22 cellular contexts compared by ENCODE assay signal in genomic region chr9:104805441-104805840, GRCh38. TPM values are rescaled to one million over a fixed set of nuclear protein-coding genes. Genes with fewer than 3 reads are reported as not detected.
DNase-seq lines count a peak whose midpoint lies in the region; ATAC-seq and TF ChIP-seq lines count a peak whose summit lies in the region.
"Had no signal": no experiment of that assay in that cellular context is flagged by ENCODE, and none has a peak within 500 bp of the region (broad histone marks: within the 10 kb centered on the region; RNA-seq: fewer than 3 reads in every experiment).

No MANE protein-coding gene starts in this region.

- WGBS in mammary epithelial cell (ENCODE audit: low coverage, missing lambda C conversion rate), result 38% methylated on average over 2 of the region's 2 CpGs
- 100% methylated on average over 2 of the region's 2 CpGs; no CpG with 5 or more reads in 1 of the 2 donors for WGBS in transverse colon (ENCODE audit: low coverage in 1 of 2), 2 donors

- H3K4me1 ChIP-seq in mammary epithelial cell (ENCODE audit: insufficient read depth, low read length), result peaks cover 4% of the 10 kb centered on the region
- H3K4me1 ChIP-seq in transverse colon, result peaks cover 0 to 2% (median under 1%) of the 10 kb centered on the region in 4 donors
- H3K4me1 ChIP-seq: BE2C had no signal

- DNase-seq in mammary epithelial cell, result peak; percentile 66
- DNase-seq in epithelial cell of esophagus (ENCODE audit: low read depth), result peak; percentile 67
- peak; percentile 42 for DNase-seq in islet precursor cell
- DNase-seq in activated gamma-delta T cell (lab: John Stamatoyannopoulos, UW), result no peak
- no peak for DNase-seq in transverse colon
- DNase-seq: ACHN; BE2C; C1 segment of cervical spinal cord; CD4-positive, CD25-positive, alpha-beta regulatory T cell; CD8-positive, alpha-beta memory T cell; COR-L47; DMS 273 treated with DMSO at 0.1 percent for 48 hours; DMS53; DND-41; EL; GOT3; H7; HFFc6 had no signal

- TF ChIP-seq CTCF in mammary epithelial cell (conservative IDR thresholded peaks at IDR 0.05 in 1 of 2, IDR thresholded peaks at IDR 0.05 in 1 of 2; ENCODE audit: extremely low read depth in 1 of 2, insufficient read depth in 1 of 2, low read depth in 1 of 2, low read length in 2 of 2) (no peak), epithelial cell of esophagus (IDR thresholded peaks at IDR 0.05; ENCODE audit: insufficient read depth, low read depth, low read length, missing control alignments) (no peak), transverse colon (IDR thresholded peaks at IDR 0.05) (no peak)

- peak overlapping the region; percentile 10 for H2AFZ ChIP-seq in mammary epithelial cell (ENCODE audit: low read depth, low read length)

- intact Hi-C loops in mammary epithelial cell (cut with micrococcal nuclease) (no loop called here), transverse colon (cut with DNase I; ENCODE audit: low total_unique reads) (no loop called here)

- H3K36me3 ChIP-seq in mammary epithelial cell (ENCODE audit: insufficient read depth, low read length), result peaks cover 19% of the 10 kb centered on the region
- peaks cover 0 to 87% (median 39%) of the 10 kb centered on the region in 4 donors for H3K36me3 ChIP-seq in transverse colon
- H3K36me3 ChIP-seq: BE2C had no signal

- dilution Hi-C loops in mammary epithelial cell (cut with HindIII; ENCODE audit: low sequenced_read_pairs), result no loop called here

- no peak overlapping the region for H3K4me3 ChIP-seq in mammary epithelial cell (replicated peaks in 1 of 3; ENCODE audit: insufficient read depth in 1 of 3, low read depth in 2 of 3, low read length in 3 of 3)
- no peak overlapping the region for H3K4me3 ChIP-seq in epithelial cell of esophagus (ENCODE audit: low read length)
- no peak overlapping the region for H3K4me3 ChIP-seq in transverse colon
- H3K4me3 ChIP-seq: GM12878 had no signal

- no peak overlapping the region for H3K4me2 ChIP-seq in mammary epithelial cell (ENCODE audit: insufficient read depth, low read depth, low read length)

- no peak overlapping the region for H3K9ac ChIP-seq in mammary epithelial cell (ENCODE audit: insufficient read depth, low read length)

- no peak for TF ChIP-seq EP300 in transverse colon (IDR thresholded peaks at IDR 0.05; ENCODE audit: low read depth)

- H4K20me1 ChIP-seq in mammary epithelial cell (ENCODE audit: insufficient read depth, low read length), result no peaks in the 10 kb centered on the region

- in situ Hi-C loops in mammary epithelial cell (cut with MboI; ENCODE audit: low sequenced_read_pairs in 2 of 2) (no loop called here), transverse colon (cut with MboI; ENCODE audit: low pct_ligation_motif_present in 1 of 4, low pct_unique_long_range_greater_than_20kb in 1 of 4, low sequenced_read_pairs in 3 of 4) (no loop called here)

- H3K27ac ChIP-seq in mammary epithelial cell (ENCODE audit: insufficient read depth, low read depth, low read length), result no peak overlapping the region
- no peak overlapping the region for H3K27ac ChIP-seq in transverse colon

- CTCF ChIA-PET in mammary epithelial cell (lab: Charles Lee; ENCODE audit: low non-redundant PET), result no interaction called here

- no peaks in the 10 kb centered on the region for H3K9me3 ChIP-seq in mammary epithelial cell (replicated peaks; ENCODE audit: insufficient read depth, low read length)
- no peaks in the 10 kb centered on the region for H3K9me3 ChIP-seq in transverse colon
- H3K9me3 ChIP-seq: BE2C had no signal

- no peak for TF ChIP-seq POLR2A in transverse colon (IDR thresholded peaks at IDR 0.05)

- no peaks in the 10 kb centered on the region for H3K79me2 ChIP-seq in mammary epithelial cell (ENCODE audit: insufficient read depth, low read length)

- no peak for ATAC-seq in HG02610 (IDR thresholded peaks at IDR 0.05; ENCODE audit: unreplicated experiment)
- ATAC-seq: GM12878, HCT116 had no signal

- no TSS peak for BruUV-seq in mammary epithelial cell (replicated peaks; lab: Mats Ljungman, UMichigan)

- no peaks in the 10 kb centered on the region for H3K27me3 ChIP-seq in mammary epithelial cell (ENCODE audit: insufficient read depth, low read length)
- H3K27me3 ChIP-seq in transverse colon, result no peaks in the 10 kb centered on the region
- H3K27me3 ChIP-seq: BE2C had no signal

RNA-seq across cellular contexts. Expression of gene NIPSNAP3B, which starts 41.5 kb away (rescaled TPM):
- total RNA-seq in mammary epithelial cell (1 to 10 TPM in 1 of 2 donors, under 1 TPM in 1; 0.52 to 3.7 TPM), transverse colon (1 to 10 TPM in 1 of 4 donors, under 1 TPM in 1, not detected in 2; 0.68 to 1.3 TPM)
- polyA plus RNA-seq in mammary epithelial cell, result 0.23 TPM
- polyA minus RNA-seq in mammary epithelial cell, result not detected
- total RNA-seq: HT-29 had no signal
- polyA plus RNA-seq: CD8-positive, alpha-beta memory T cell had no signal

RNA-seq across cellular contexts. Expression of gene NIPSNAP3A, which starts 58.0 kb away (rescaled TPM):
- total RNA-seq in mammary epithelial cell, result 10 to 100 TPM; 19.2 to 50.2 TPM
- polyA plus RNA-seq in mammary epithelial cell, result 19.8 TPM
- polyA minus RNA-seq in mammary epithelial cell, result 11.5 TPM
- total RNA-seq in transverse colon, result 10 to 100 TPM in 2 of 4 donors, 1 to 10 TPM in 2; 2.6 to 56.3 (median 22.5) TPM

Comparison
In these comparisons a context has a peak if more than half of its experiments do, and no peak if none do; other contexts are left out.
1. DNase-seq: peak in mammary epithelial cell (single experiment), epithelial cell of esophagus (single experiment) and islet precursor cell (single experiment); none in activated gamma-delta T cell (single experiment) and transverse colon (single experiment).